1 cellular context compared by ENCODE assay signal in genomic region chr6:43339168-43339567, GRCh38.
TF ChIP-seq lines count a peak whose summit lies in the region.

No MANE protein-coding gene starts in this region.

TF ChIP-seq in GM12878, 131 proteins besides CTCF, POLR2A, EP300 and RAD21 (continued from another document and continues in another):
- TF ChIP-seq PAX5 (IDR thresholded peaks at IDR 0.05; ENCODE audit: borderline replicate concordance, low read depth, low read length) (no peak), ETV6 (conservative IDR thresholded peaks at IDR 0.05 in 1 of 2, IDR thresholded peaks at IDR 0.05 in 1 of 2; ENCODE audit: borderline replicate concordance in 1 of 2, low read depth in 1 of 2) (no peak), ZZZ3 (IDR thresholded peaks at IDR 0.05; ENCODE audit: control insufficient read depth, insufficient read length, low read depth) (no peak), SMC3 (IDR thresholded peaks at IDR 0.05; ENCODE audit: borderline replicate concordance, low read length) (0 out of 2 replicates have a peak, but pooled peaks have one; percentile 8), USF2 (IDR thresholded peaks at IDR 0.05; ENCODE audit: borderline replicate concordance, low read depth, low read length) (no peak), ESRRA (IDR thresholded peaks at IDR 0.05; ENCODE audit: low read length) (no peak), CHD4 (IDR thresholded peaks at IDR 0.05) (no peak), EED (IDR thresholded peaks at IDR 0.05; ENCODE audit: low read depth) (0 out of 2 replicates have a peak, but pooled peaks have one; percentile 31), BCL3 (IDR thresholded peaks at IDR 0.05; ENCODE audit: borderline replicate concordance, insufficient read depth, low read depth, low read length, poor library complexity, severe bottlenecking) (peak; percentile 52), NR2F1 (conservative IDR thresholded peaks at IDR 0.05) (0 out of 2 replicates have a peak, but pooled peaks have one; percentile 8), IKZF2 (IDR thresholded peaks at IDR 0.05) (peak in 1 of 2 experiments; percentile 35; a peak in 1 of 4 replicates), ZBTB40 (IDR thresholded peaks at IDR 0.05; ENCODE audit: borderline replicate concordance) (no peak), RELB (IDR thresholded peaks at IDR 0.05; ENCODE audit: low read depth) (no peak), MTA2 (IDR thresholded peaks at IDR 0.05; ENCODE audit: low read depth) (peak; percentile 72), RCOR1 (conservative IDR thresholded peaks at IDR 0.05; ENCODE audit: low read depth, low read length) (0 out of 2 replicates have a peak, but pooled peaks have one; percentile 56), SUPT20H (IDR thresholded peaks at IDR 0.05; ENCODE audit: borderline replicate concordance, control insufficient read depth, low read depth, low read length) (no peak), ZBED1 (IDR thresholded peaks at IDR 0.05; ENCODE audit: borderline replicate concordance) (no peak), ELK1 (IDR thresholded peaks at IDR 0.05; ENCODE audit: low read depth, low read length) (no peak), MXI1 (IDR thresholded peaks at IDR 0.05; ENCODE audit: low read depth, low read length) (no peak), POLR2AphosphoS5 (IDR thresholded peaks at IDR 0.05; ENCODE audit: low read length) (no peak; the same call in 1 of the 2 replicates), ZNF274 (IDR thresholded peaks at IDR 0.05; ENCODE audit: insufficient read depth, insufficient read length) (no peak), NFXL1 (IDR thresholded peaks at IDR 0.05; ENCODE audit: borderline replicate concordance) (no peak), RELA (IDR thresholded peaks at IDR 0.05; ENCODE audit: borderline replicate concordance, partially characterized antibody) (no peak), MEF2A (IDR thresholded peaks at IDR 0.05; ENCODE audit: insufficient read depth, low read depth, low read length) (0 out of 2 replicates have a peak, but pooled peaks have one; percentile 27), SMARCA5 (IDR thresholded peaks at IDR 0.05) (0 out of 2 replicates have a peak, but pooled peaks have one; percentile 3), SREBF2 (IDR thresholded peaks at IDR 0.05; ENCODE audit: low read length) (no peak), FOXM1 (IDR thresholded peaks at IDR 0.05; ENCODE audit: low read depth, low read length) (0 out of 2 replicates have a peak, but pooled peaks have one; percentile 16), TCF3 (IDR thresholded peaks at IDR 0.05; ENCODE audit: borderline replicate concordance, insufficient read depth, low read depth, low read length) (no peak), ZNF24 (IDR thresholded peaks at IDR 0.05) (no peak), RFX5 (IDR thresholded peaks at IDR 0.05; ENCODE audit: low read depth, low read length) (no peak), ZNF384 (IDR thresholded peaks at IDR 0.05; ENCODE audit: borderline replicate concordance, low read depth, low read length) (no peak), ZNF622 (IDR thresholded peaks at IDR 0.05) (no peak), KDM1A (IDR thresholded peaks at IDR 0.05; ENCODE audit: borderline replicate concordance) (no peak), YY1 (IDR thresholded peaks at IDR 0.05; ENCODE audit: low read depth, low read length) (peak; percentile 60; the same call in 1 of the 2 replicates), PAX8 (IDR thresholded peaks at IDR 0.05) (no peak), SRF (IDR thresholded peaks at IDR 0.05; ENCODE audit: low read depth in 2 of 2, low read length in 2 of 2) (no peak), TBL1XR1 (IDR thresholded peaks at IDR 0.05; ENCODE audit: low read depth, low read length) (no peak), POU2F2 (IDR thresholded peaks at IDR 0.05; ENCODE audit: borderline replicate concordance, low read depth, low read length) (no peak), MYB (IDR thresholded peaks at IDR 0.05; ENCODE audit: borderline replicate concordance, low read depth, low read length) (no peak), IRF5 (IDR thresholded peaks at IDR 0.05; ENCODE audit: borderline replicate concordance) (no peak), SKIL (IDR thresholded peaks at IDR 0.05; ENCODE audit: low read depth, poor library complexity, severe bottlenecking) (no peak), HDAC6 (IDR thresholded peaks at IDR 0.05; ENCODE audit: unreplicated experiment) (no peak), TAF1 (IDR thresholded peaks at IDR 0.05; ENCODE audit: borderline replicate concordance, low read depth, low read length) (no peak), REST (IDR thresholded peaks at IDR 0.05; ENCODE audit: low read depth, low read length) (no peak), CHD1 (IDR thresholded peaks at IDR 0.05; ENCODE audit: low read depth, low read length) (no peak; the same call in 1 of the 2 replicates), NRF1 (conservative IDR thresholded peaks at IDR 0.05; ENCODE audit: low read depth, low read length) (no peak), CBX5 (IDR thresholded peaks at IDR 0.05; ENCODE audit: low read depth) (no peak), NR2C2 (IDR thresholded peaks at IDR 0.05; ENCODE audit: borderline replicate concordance, control insufficient read depth, insufficient read length, low read depth) (no peak), CHD2 (IDR thresholded peaks at IDR 0.05; ENCODE audit: borderline replicate concordance, low read depth, low read length) (no peak), KAT2A (conservative IDR thresholded peaks at IDR 0.05; ENCODE audit: control insufficient read depth, low read depth, low read length) (no peak)
